1 cellular context compared by ENCODE assay signal in the genomic region with DNA sequence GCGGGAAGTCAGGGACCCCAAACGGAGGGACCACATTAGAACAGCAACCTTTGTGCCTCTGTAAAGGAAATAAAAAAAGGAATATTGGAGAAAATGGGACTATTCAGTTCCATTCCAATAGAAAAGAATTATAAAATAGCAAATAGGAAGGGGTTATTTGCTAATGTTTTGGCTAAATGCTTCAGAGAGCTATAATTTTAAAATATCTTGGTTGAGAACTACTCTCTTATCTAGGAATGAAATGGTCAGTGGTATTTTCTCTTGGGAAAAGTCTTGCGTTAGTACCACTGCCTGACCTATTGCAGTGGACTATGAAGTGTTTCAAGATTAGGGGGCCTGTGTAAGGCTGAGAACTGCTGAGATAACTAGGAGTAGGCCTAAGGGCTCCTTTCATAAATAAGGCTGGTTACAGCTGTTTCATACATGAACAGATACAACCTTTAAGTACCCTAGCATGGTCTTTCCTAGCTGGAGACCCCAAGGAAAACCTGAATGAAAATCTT.
TF ChIP-seq lines count a peak whose summit lies in the region.

No MANE protein-coding gene starts in this region.

TF ChIP-seq in K562, 482 proteins besides CTCF, POLR2A, EP300 and RAD21 (continued from another document):
- no peak for TF ChIP-seq DACH1 (IDR thresholded peaks at IDR 0.05; ENCODE audit: partially characterized antibody)
